12 cellular contexts compared by ENCODE assay signal in genomic region chr13:45178349-45179142, GRCh38. TPM values are rescaled to one million over a fixed set of nuclear protein-coding genes. Genes with fewer than 3 reads are reported as not detected.
DNase-seq lines count a peak whose midpoint lies in the region; ATAC-seq and TF ChIP-seq lines count a peak whose summit lies in the region.
"Had no signal": no experiment of that assay in that cellular context is flagged by ENCODE, and none has a peak within 500 bp of the region (broad histone marks: within the 10 kb centered on the region; RNA-seq: fewer than 3 reads in every experiment).

No MANE protein-coding gene starts in this region.

- no peaks in the 10 kb centered on the region for H3K36me3 Mint-ChIP-seq in glutamatergic neuron (ENCODE audit: unreplicated experiment)

- no peaks in the 10 kb centered on the region for H3K27me3 Mint-ChIP-seq in glutamatergic neuron (ENCODE audit: unreplicated experiment)

- H3K27me3 ChIP-seq in skeletal muscle satellite cell (ENCODE audit: control insufficient read depth, insufficient read depth, low read length), result no peaks in the 10 kb centered on the region
- H3K27me3 ChIP-seq: BE2C, uterus had no signal

- no peaks in the 10 kb centered on the region for H3K4me1 Mint-ChIP-seq in glutamatergic neuron (ENCODE audit: low read depth, unreplicated experiment)

- no peak overlapping the region for H3K4me3 Mint-ChIP-seq in glutamatergic neuron (ENCODE audit: unreplicated experiment)

- no peaks in the 10 kb centered on the region for H3K9me3 ChIP-seq in skeletal muscle satellite cell (replicated peaks; ENCODE audit: low read length)
- H3K9me3 ChIP-seq: BE2C, uterus had no signal

- no peak for TF ChIP-seq CTCF in glutamatergic neuron (IDR thresholded peaks at IDR 0.05; ENCODE audit: partially characterized antibody, unreplicated experiment)

- peaks cover 46% of the 10 kb centered on the region for H3K4me1 ChIP-seq in skeletal muscle satellite cell (ENCODE audit: control insufficient read depth, insufficient read depth, low read length)
- H3K4me1 ChIP-seq: uterus had no signal

- in situ Hi-C loops in SK-MEL-5 (cut with HindIII; ENCODE audit: low pct_unique_long_range_greater_than_20kb, low sequenced_read_pairs), result no loop called here

- no peak for DNase-seq in activated CD4-positive, CD25-positive, alpha-beta regulatory T cell treated with anti-CD3 and anti-CD28 coated beads, Interleukin-2, amount 50 U/mL, for 72 hours
- DNase-seq in SK-MEL-5 (ENCODE audit: low read depth, low spot score) (peak; percentile 16), fibroblast of peridontal ligament (ENCODE audit: extremely low read depth) (peak; percentile 72), cerebellum (ENCODE audit: low spot score) (no peak), NCI-H82 (lab: John Stamatoyannopoulos, UW) (no peak), glutamatergic neuron (no peak)
- DNase-seq: BE2C, NCI-H2171 treated with DMSO at 0.1 percent for 48 hours, uterus had no signal

- H3K27ac Mint-ChIP-seq in glutamatergic neuron (ENCODE audit: unreplicated experiment), result no peak overlapping the region

- peak overlapping the region; percentile 56 for H3K9ac ChIP-seq in skeletal muscle satellite cell (ENCODE audit: low read depth, low read length)

- peak; percentile 58 to 62 for ATAC-seq in activated CD4-positive, CD25-positive, alpha-beta regulatory T cell treated with anti-CD3 and anti-CD28 coated beads, Interleukin-2, amount 50 U/mL, for 24 hours

- peaks cover 1% of the 10 kb centered on the region for H3K9me3 Mint-ChIP-seq in glutamatergic neuron (ENCODE audit: unreplicated experiment)

- H3K4me3 ChIP-seq in skeletal muscle satellite cell (ENCODE audit: low read length), result peak overlapping the region; percentile 32
- H3K4me3 ChIP-seq: uterus had no signal

- H3K36me3 ChIP-seq in skeletal muscle satellite cell (ENCODE audit: insufficient read depth, low read length), result peaks cover 5% of the 10 kb centered on the region
- H3K36me3 ChIP-seq: BE2C, uterus had no signal

- H3K4me2 ChIP-seq in skeletal muscle satellite cell (ENCODE audit: low read length), result peak overlapping the region; percentile 63

RNA-seq across cellular contexts. Expression of gene KCTD4, which starts 22.3 kb away (rescaled TPM):
- total RNA-seq in SK-MEL-5 (2014; rRNA removed; shearing (Covaris generic)), result 0.08 and 0.34 TPM in 2 replicates
- 0.10 and 0.56 TPM in 2 replicates for polyA plus RNA-seq in SK-MEL-5 (2015; cell fraction: cytosol; rRNA removed)
- 0.70 and 2.7 TPM in 2 replicates for polyA plus RNA-seq in SK-MEL-5 (2015; cell fraction: nucleus; rRNA removed)
- not detected in 2 replicates for total RNA-seq in skeletal muscle satellite cell (2012; rRNA removed)
- 0.91 TPM for total RNA-seq in cerebellum
- total RNA-seq in glutamatergic neuron (ENCODE audit: unreplicated experiment), result not detected
- total RNA-seq: T-helper 1 cell treated with Interleukin-12 subunit alpha and Interleukin-12 subunit beta and Interleukin-4 antibody, amounts not matched to agents 30 ng/mL and 1 ng/mL, for 36 hours; uterus had no signal

RNA-seq across cellular contexts. Expression of gene GTF2F2, which starts 58.2 kb away (rescaled TPM):
- 67.7 TPM in 2 replicates for total RNA-seq in SK-MEL-5 (2014; rRNA removed; shearing (Covaris generic))
- 37.7 and 47.2 TPM in 2 replicates for polyA plus RNA-seq in SK-MEL-5 (2015; cell fraction: cytosol; rRNA removed)
- polyA plus RNA-seq in SK-MEL-5 (2015; cell fraction: nucleus; rRNA removed), result 16.3 and 23.0 TPM in 2 replicates
- total RNA-seq in skeletal muscle satellite cell (2012; rRNA removed), result 19.7 and 23.1 TPM in 2 replicates
- total RNA-seq in cerebellum, result 17.6 TPM
- total RNA-seq in glutamatergic neuron (ENCODE audit: unreplicated experiment), result 25.9 TPM

Comparison
In these comparisons a context has a peak if more than half of its experiments do, and no peak if none do; other contexts are left out.
1. DNase-seq: peak in SK-MEL-5 (single experiment) and fibroblast of peridontal ligament (single experiment); none in activated CD4-positive, CD25-positive, alpha-beta regulatory T cell treated with anti-CD3 and anti-CD28 coated beads, Interleukin-2, amount 50 U/mL, for 72 hours (single experiment), cerebellum (single experiment), NCI-H82 (single experiment) and glutamatergic neuron (single experiment).